ENCODE assay signal across 8 cellular contexts in the genomic region with DNA sequence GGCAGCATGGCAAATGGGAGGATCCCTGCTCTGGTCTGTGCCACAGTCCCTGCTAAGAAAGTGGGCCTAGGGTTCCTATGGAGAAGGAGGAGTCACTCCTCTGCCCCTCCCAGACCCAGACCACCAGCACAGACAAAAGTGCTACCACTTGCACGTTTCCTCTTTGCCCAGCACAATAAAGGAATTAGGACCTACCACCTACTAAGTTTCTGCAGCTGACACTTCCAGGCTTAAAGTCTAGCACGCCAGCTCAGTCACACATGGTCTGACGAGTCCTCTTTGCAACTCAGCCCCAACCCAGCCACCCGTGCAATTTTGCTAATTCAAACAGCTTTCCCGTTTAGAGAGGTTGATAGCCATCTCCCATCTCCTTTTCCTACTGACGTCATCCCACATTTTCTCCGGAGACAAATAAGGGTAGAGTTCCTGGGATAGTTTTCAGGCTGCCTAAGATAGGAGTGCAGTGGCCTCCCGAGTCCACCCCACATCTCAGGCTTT.
DNase-seq lines count a peak whose midpoint lies in the region; ATAC-seq and TF ChIP-seq lines count a peak whose summit lies in the region.

No MANE protein-coding gene starts in this region.

- peak overlapping the region; percentile 88 to 92 for H3K27ac Mint-ChIP-seq in natural killer cell

- H3K9me3 Mint-ChIP-seq in natural killer cell, result no peaks in the 10 kb centered on the region

- peaks cover 3% of the 10 kb centered on the region; the same call in 1 of the 2 replicates for H3K36me3 ChIP-seq in RWPE2 (ENCODE audit: low read depth)

- peak overlapping the region; percentile 91 for H3K27ac ChIP-seq in RWPE2 (ENCODE audit: poor library complexity, severe bottlenecking)

- ATAC-seq in GM21576 (IDR thresholded peaks at IDR 0.05; ENCODE audit: unreplicated experiment), result peak; percentile 28
- ATAC-seq in RWPE2 (ENCODE audit: low read depth), result peak; percentile 24
- ATAC-seq in natural killer cell, result peak; percentile 23 to 56 (median 34)
- ATAC-seq in HG03139 (IDR thresholded peaks at IDR 0.05; ENCODE audit: unreplicated experiment), result no peak

- peak overlapping the region; percentile 87 for H3K4me3 ChIP-seq in RWPE2 (ENCODE audit: severe bottlenecking)
- peak overlapping the region; percentile 82 for H3K4me3 ChIP-seq in epithelial cell of proximal tubule (ENCODE audit: low read depth, low read length)

- H3K4me1 ChIP-seq in RWPE2 (ENCODE audit: insufficient read depth, poor library complexity, severe bottlenecking), result peaks cover 45% of the 10 kb centered on the region

- H3K27me3 ChIP-seq in RWPE2 (ENCODE audit: insufficient read depth, poor library complexity, severe bottlenecking), result no peaks in the 10 kb centered on the region

- intact Hi-C loops in natural killer cell (cut with micrococcal nuclease), result loop anchor here (2.0 to 5.0 kb wide), 2 partner anchors 15 to 42 kb away; no protein-coding TSS in a partner anchor

- no peaks in the 10 kb centered on the region for H3K27me3 Mint-ChIP-seq in natural killer cell (ENCODE audit: low read depth in 2 of 2)

- no peak for TF ChIP-seq CTCF in RWPE2 (IDR thresholded peaks at IDR 0.05; ENCODE audit: poor library complexity, severe bottlenecking)
- no peak for TF ChIP-seq CTCF in epithelial cell of proximal tubule (conservative IDR thresholded peaks at IDR 0.05; ENCODE audit: low read depth, low read length)
- no peak for TF ChIP-seq CTCF in natural killer cell (IDR thresholded peaks at IDR 0.05)
- no peak for TF ChIP-seq CTCF in GM10266 (IDR thresholded peaks at IDR 0.05; ENCODE audit: control insufficient read depth, insufficient read depth, low read depth, missing control alignments)

- peak overlapping the region; percentile 96 for H3K4me3 Mint-ChIP-seq in natural killer cell

- no peaks in the 10 kb centered on the region for H3K36me3 Mint-ChIP-seq in natural killer cell

- no peaks in the 10 kb centered on the region for H3K9me3 ChIP-seq in RWPE2 (ENCODE audit: severe bottlenecking)

- H3K4me1 Mint-ChIP-seq in natural killer cell, result peaks cover 68 to 69% of the 10 kb centered on the region in 2 donors

- DNase-seq in Ammon's horn (ENCODE audit: low spot score), result peak; percentile 37
- DNase-seq in RWPE2 (ENCODE audit: low spot score), result no peak
- DNase-seq in epithelial cell of proximal tubule (ENCODE audit: low read depth), result peak; percentile 69
- peak; percentile 29 for DNase-seq in natural killer cell
- DNase-seq in GOT3 (lab: John Stamatoyannopoulos, UW), result no peak
- no peak for DNase-seq in GM10266 (ENCODE audit: extremely low spot score)

Comparison
In these comparisons a context has a peak if more than half of its experiments do, and no peak if none do; other contexts are left out.
1. DNase-seq: peak in Ammon's horn (single experiment), epithelial cell of proximal tubule (single experiment) and natural killer cell (single experiment); none in RWPE2 (single experiment), GOT3 (single experiment) and GM10266 (single experiment).